Comparison of ENCODE assay signal across 22 cellular contexts in the genomic region with DNA sequence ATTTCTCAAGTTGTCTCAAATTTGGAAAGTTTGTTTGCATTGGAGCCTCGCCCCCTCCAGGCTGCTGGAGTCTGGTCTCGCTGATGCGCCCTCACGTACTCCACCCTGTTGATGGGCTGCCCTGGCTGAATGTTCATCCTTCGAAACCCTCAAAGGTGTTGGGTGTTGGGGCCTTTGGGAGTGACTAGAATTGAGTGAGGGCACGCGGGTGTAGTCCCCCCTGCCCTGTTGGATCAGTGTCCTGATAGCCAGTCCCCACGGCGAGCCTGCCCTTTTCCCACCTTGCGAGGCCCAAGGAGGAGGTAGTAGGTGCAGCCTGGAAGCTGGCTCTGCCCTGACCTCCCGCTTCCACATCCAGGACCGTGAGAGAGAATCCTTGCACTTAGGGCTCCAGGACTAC. TPM values are rescaled to one million over a fixed set of nuclear protein-coding genes. Genes with fewer than 3 reads are reported as not detected.
"Had no signal": no experiment of that assay in that cellular context is flagged by ENCODE, and none has a peak within 500 bp of the region (broad histone marks: within the 10 kb centered on the region; RNA-seq: fewer than 3 reads in every experiment).

No MANE protein-coding gene starts in this region.

- H3K9me3 Mint-ChIP-seq: activated naive CD8-positive, alpha-beta T cell treated with anti-CD3 and anti-CD28 coated beads for 36 hours; effector memory CD8-positive, alpha-beta T cell; stimulated activated naive CD8-positive, alpha-beta T cell treated with anti-CD3 and anti-CD28 coated beads, Interleukin-15, Interleukin-2, amounts not matched to agents 100 ng/mL and 50 ng/mL, for 24 hours had no signal

- H3K27me3 ChIP-seq: gastrocnemius medialis, heart left ventricle, right atrium auricular region had no signal

- H3K27me3 Mint-ChIP-seq: activated naive CD8-positive, alpha-beta T cell treated with anti-CD3 and anti-CD28 coated beads for 36 hours; effector memory CD8-positive, alpha-beta T cell; progenitor cell of endocrine pancreas; stimulated activated naive CD8-positive, alpha-beta T cell treated with anti-CD3 and anti-CD28 coated beads, Interleukin-15, Interleukin-2, amounts not matched to agents 100 ng/mL and 50 ng/mL, for 24 hours had no signal

- H3K4me1 ChIP-seq: gastrocnemius medialis, right atrium auricular region had no signal

- H3K27ac Mint-ChIP-seq: activated naive CD8-positive, alpha-beta T cell treated with anti-CD3 and anti-CD28 coated beads for 36 hours; nephron; stimulated activated naive CD8-positive, alpha-beta T cell treated with anti-CD3 and anti-CD28 coated beads, Interleukin-15, Interleukin-2, amounts not matched to agents 100 ng/mL and 50 ng/mL, for 24 hours had no signal

- DNase-seq: activated CD4-positive, alpha-beta T cell treated with anti-CD3 and anti-CD28 coated beads, Interleukin-2, amount 50 U/mL, for 1 hour; activated CD8-positive, alpha-beta memory T cell treated with anti-CD3 and anti-CD28 coated beads for 24 hours; activated gamma-delta T cell; activated naive CD8-positive, alpha-beta T cell treated with anti-CD3 and anti-CD28 coated beads for 36 hours; activated T-cell treated with anti-CD3 and anti-CD28 coated beads for 4 hours; anterior cingulate cortex; cerebellar nuclear complex; dermis blood vessel endothelial cell; effector memory CD8-positive, alpha-beta T cell; left ventricle myocardium superior; mesenchymal stem cell; nucleus accumbens; SW 1271 had no signal

- H3K9me3 ChIP-seq: gastrocnemius medialis, heart left ventricle, right atrium auricular region, thoracic aorta had no signal

- H3K4me3 Mint-ChIP-seq: activated naive CD8-positive, alpha-beta T cell treated with anti-CD3 and anti-CD28 coated beads for 36 hours; effector memory CD8-positive, alpha-beta T cell; nephron; stimulated activated naive CD8-positive, alpha-beta T cell treated with anti-CD3 and anti-CD28 coated beads, Interleukin-15, Interleukin-2, amounts not matched to agents 100 ng/mL and 50 ng/mL, for 24 hours had no signal

- H3K4me1 Mint-ChIP-seq: nephron had no signal

- H3K4me2 ChIP-seq: smooth muscle cell had no signal

- H3K4me3 ChIP-seq: gastrocnemius medialis, heart left ventricle, right atrium auricular region, smooth muscle cell, thoracic aorta had no signal

- H3K27ac ChIP-seq: gastrocnemius medialis, heart left ventricle, right atrium auricular region, thoracic aorta had no signal

RNA-seq across cellular contexts. Expression of a gene that starts 58.6 kb away (rescaled TPM):
- total RNA-seq: activated naive CD8-positive, alpha-beta T cell treated with anti-CD3 and anti-CD28 coated beads for 36 hours; dermis blood vessel endothelial cell; epithelial cell of proximal tubule; gastrocnemius medialis; heart left ventricle; left ventricle myocardium superior; progenitor cell of endocrine pancreas; right atrium auricular region; smooth muscle cell had no signal
- polyA plus RNA-seq: heart left ventricle, smooth muscle cell had no signal
